In genomic region chr12:94617101-94617500, GRCh38 we compare ENCODE assay signal across 24 cellular contexts. TPM values are rescaled to one million over a fixed set of nuclear protein-coding genes. Genes with fewer than 3 reads are reported as not detected.
A peak's percentile ranks its signal among the peaks of the same experiment; 100 is the strongest.
DNase-seq lines count a peak whose midpoint lies in the region; ATAC-seq and TF ChIP-seq lines count a peak whose summit lies in the region.
"Had no signal": no experiment of that assay in that cellular context is flagged by ENCODE, and none has a peak within 500 bp of the region (broad histone marks: within the 10 kb centered on the region; RNA-seq: fewer than 3 reads in every experiment).

No MANE protein-coding gene starts in this region.

- POLR2A ChIA-PET in HEK293 (lab: Yijun Ruan, JAX) = no interaction called here

- no peak overlapping the region for H2BK120ac ChIP-seq in mesenchymal stem cell (ENCODE audit: low read depth, low read length)

- H3K4me1 ChIP-seq in HEK293 (ENCODE audit: control insufficient read depth, insufficient read depth, low read length) (peaks cover 44% of the 10 kb centered on the region), colonic mucosa (peaks cover 18% of the 10 kb centered on the region), mesenchymal stem cell (ENCODE audit: control insufficient read depth, insufficient read depth, low read depth, low read length) (peaks cover 27% of the 10 kb centered on the region), stomach (peaks cover 27 to 49% (median 38%) of the 10 kb centered on the region in 4 donors)

- no peak overlapping the region; the same call in 1 of the 2 replicates for H3K27ac ChIP-seq in HEK293 (ENCODE audit: extremely low read depth, low read depth, low read length)
- H3K27ac ChIP-seq in colonic mucosa = peak overlapping the region; percentile 84
- no peak overlapping the region for H3K27ac ChIP-seq in mesenchymal stem cell (ENCODE audit: low read length, poor library complexity, severe bottlenecking)
- H3K27ac ChIP-seq in stomach = peak overlapping the region in 4 of 5 donors; percentile 73 to 78 (median 76)
- H3K27ac ChIP-seq: GM23248, ovary, upper lobe of right lung had no signal

- H3K27me3 ChIP-seq in colonic mucosa = no peaks in the 10 kb centered on the region
- no peaks in the 10 kb centered on the region for H3K27me3 ChIP-seq in mesenchymal stem cell (ENCODE audit: control insufficient read depth in 1 of 2, insufficient read depth in 1 of 2, low read length in 2 of 2)
- no peaks in the 10 kb centered on the region for H3K27me3 ChIP-seq in stomach
- H3K27me3 ChIP-seq: ovary, upper lobe of right lung had no signal

- H3K4ac ChIP-seq in mesenchymal stem cell (ENCODE audit: low read depth in 1 of 2, low read length in 2 of 2) = no peak overlapping the region

- no peak overlapping the region for H2AFZ ChIP-seq in mesenchymal stem cell (ENCODE audit: low read depth, low read length)
- H2AFZ ChIP-seq: GM23248 had no signal

- H3K9me3 ChIP-seq in HEK293 (ENCODE audit: control insufficient read depth, insufficient read depth, low read depth, low read length) (no peaks in the 10 kb centered on the region), colonic mucosa (no peaks in the 10 kb centered on the region), mesenchymal stem cell (ENCODE audit: control insufficient read depth, low read length) (no peaks in the 10 kb centered on the region), stomach (no peaks in the 10 kb centered on the region)
- H3K9me3 ChIP-seq: ovary, upper lobe of right lung had no signal

- CTCF ChIA-PET in HEK293 (lab: Yijun Ruan, JAX) = interaction anchor here (0.7 kb wide), 2 partner anchors 46 to 439 kb away, joined by 3 to 4 read pairs; no protein-coding TSS in a partner anchor

- no peak overlapping the region for H3K18ac ChIP-seq in mesenchymal stem cell (ENCODE audit: low read depth in 1 of 2, low read length in 2 of 2)

- H3K14ac ChIP-seq in mesenchymal stem cell (ENCODE audit: low read length in 2 of 2) = no peak overlapping the region

- no peak overlapping the region for H2BK5ac ChIP-seq in mesenchymal stem cell (ENCODE audit: low read depth, low read length, poor library complexity, severe bottlenecking)

- H3K36me3 ChIP-seq in HEK293 (ENCODE audit: control insufficient read depth in 2 of 2, insufficient read depth in 1 of 2, low read length in 2 of 2) = no peaks in the 10 kb centered on the region
- no peaks in the 10 kb centered on the region for H3K36me3 ChIP-seq in colonic mucosa
- H3K36me3 ChIP-seq in mesenchymal stem cell (ENCODE audit: control insufficient read depth in 1 of 2, insufficient read depth in 2 of 2, low read depth in 1 of 2, low read length in 2 of 2) = no peaks in the 10 kb centered on the region
- H3K36me3 ChIP-seq in stomach = no peaks in the 10 kb centered on the region
- H3K36me3 ChIP-seq: ovary, upper lobe of right lung had no signal

- no peak overlapping the region for H3K4me2 ChIP-seq in mesenchymal stem cell (ENCODE audit: low read length, poor library complexity, severe bottlenecking)

- H4K91ac ChIP-seq in mesenchymal stem cell (ENCODE audit: low read length) = no peak overlapping the region

- H3K23ac ChIP-seq in mesenchymal stem cell (ENCODE audit: low read length in 2 of 2) = no peak overlapping the region

- no peak for TF ChIP-seq POLR2A in stomach (IDR thresholded peaks at IDR 0.05)

- no peak overlapping the region for H2BK12ac ChIP-seq in mesenchymal stem cell (ENCODE audit: low read length in 2 of 2)

- TF ChIP-seq EP300 in stomach (IDR thresholded peaks at IDR 0.05) = no peak

- peaks cover 6% of the 10 kb centered on the region for H3K79me1 ChIP-seq in mesenchymal stem cell (replicated peaks; ENCODE audit: low read length, poor library complexity, severe bottlenecking)

- no peak for TF ChIP-seq CTCF in HEK293 (tag by site-specific recombination; IDR thresholded peaks at IDR 0.05)
- no peak for TF ChIP-seq CTCF in colonic mucosa (IDR thresholded peaks at IDR 0.05)
- no peak for TF ChIP-seq CTCF in stomach (IDR thresholded peaks at IDR 0.05)

- peak overlapping the region; percentile 81 for H2AK5ac ChIP-seq in mesenchymal stem cell (ENCODE audit: low read length, severe bottlenecking)

- WGBS in mesenchymal stem cell = 72% methylated on average over 1 of the region's 3 CpGs
- 71 to 95% (median 76%) methylated on average over 3 of the region's 3 CpGs for WGBS in stomach, 5 donors

- no peak overlapping the region for H3K9ac ChIP-seq in colonic mucosa (ENCODE audit: low read depth in 2 of 2, low read length in 2 of 2)
- H3K9ac ChIP-seq in mesenchymal stem cell (ENCODE audit: low read length) = no peak overlapping the region
- H3K9ac ChIP-seq: GM23248 had no signal

- no peak overlapping the region for H4K8ac ChIP-seq in mesenchymal stem cell (ENCODE audit: low read length)

- no peak overlapping the region for H2BK15ac ChIP-seq in mesenchymal stem cell (ENCODE audit: low read depth, poor library complexity, severe bottlenecking)

- intact Hi-C loops in colonic mucosa (cut with DNase I) = no loop called here
- intact Hi-C loops in stomach (cut with DNase I; ENCODE audit: low total_unique reads) = no loop called here
- intact Hi-C loops in left ventricle myocardium superior (cut with micrococcal nuclease) = no loop called here

- no peak for ATAC-seq in left ventricle myocardium superior
- no peak for ATAC-seq in HG02610 (IDR thresholded peaks at IDR 0.05; ENCODE audit: unreplicated experiment)
- ATAC-seq: activated CD8-positive, alpha-beta T cell treated with anti-CD3 and anti-CD28 coated beads for 36 hours; activated T-helper 17 cell treated with anti-CD3 and anti-CD28 coated beads, Interleukin-2, amount 50 U/mL, for 72 hours had no signal

- H3K4me3 ChIP-seq in HEK293 (ENCODE audit: low read depth, low read length) = no peak overlapping the region
- no peak overlapping the region for H3K4me3 ChIP-seq in colonic mucosa
- no peak overlapping the region for H3K4me3 ChIP-seq in mesenchymal stem cell (ENCODE audit: insufficient read depth in 1 of 2, low read depth in 1 of 2, low read length in 2 of 2)
- H3K4me3 ChIP-seq in stomach = no peak overlapping the region
- H3K4me3 ChIP-seq: GM23248, lung, ovary, upper lobe of right lung had no signal

- DNase-seq in colonic mucosa (no peak), mesenchymal stem cell (no peak), stomach (no peak), NOMO-1 (lab: John Stamatoyannopoulos, UW; ENCODE audit: unreplicated experiment in 2 of 2) (no peak), left ventricle myocardium superior (no peak), NCI-H2107 (lab: John Stamatoyannopoulos, UW) (no peak)
- DNase-seq: activated CD8-positive, alpha-beta T cell treated with anti-CD3 and anti-CD28 coated beads for 36 hours; activated naive CD4-positive, alpha-beta T cell treated with anti-CD3 and anti-CD28 coated beads, Interleukin-2, amount 50 U/mL, for 16 hours; AML-193; CD4-positive, CD25-positive, alpha-beta regulatory T cell; cerebellar nuclear complex; GM23248; Karpas-422; kidney; MV-4-11; NCI-H1436; NCI-H2081 treated with DMSO at 0.1 percent for 48 hours; ovary; stimulated activated CD8-positive, alpha-beta memory T cell treated with anti-CD3 and anti-CD28 coated beads, Interleukin-4, amount 100 ng/mL, for 48 hours; upper lobe of right lung had no signal

TF ChIP-seq in HEK293, 187 proteins besides CTCF, POLR2A, EP300 and RAD21:
- TF ChIP-seq ZNF354C (tag by site-specific recombination; IDR thresholded peaks at IDR 0.05; ENCODE audit: borderline replicate concordance, low read depth) = no peak
- TF ChIP-seq ATF2 (tag by site-specific recombination; IDR thresholded peaks at IDR 0.05; ENCODE audit: low read depth) = peak; percentile 58

RNA-seq across cellular contexts. Expression of gene TMCC3, which starts 33.3 kb away (rescaled TPM):
- total RNA-seq in colonic mucosa (10 to 100 TPM; 21.4 to 77.4 TPM), stomach (10 to 100 TPM in 2 of 5 donors, 1 to 10 TPM in 2, under 1 TPM in 1; 0.58 to 14.3 (median 9.0) TPM), left ventricle myocardium superior (2.2 TPM)
- polyA plus RNA-seq in mesenchymal stem cell (2013, experiment 1 of 2) = 0.11 TPM
- 0.10 TPM for polyA plus RNA-seq in mesenchymal stem cell (2013, experiment 2 of 2)
- polyA plus RNA-seq in stomach = 1 to 10 TPM; 2.1 to 4.3 (median 2.1) TPM

Comparison
In these comparisons a context has a peak if more than half of its experiments do, and no peak if none do; other contexts are left out.
1. H3K27ac ChIP-seq: peak in colonic mucosa (single experiment) and stomach (4 of 5); none in HEK293 (single experiment) and mesenchymal stem cell (single experiment).